17 cellular contexts compared by ENCODE assay signal in genomic region chr3:171953300-171954022, GRCh38.
DNase-seq lines count a peak whose midpoint lies in the region; ATAC-seq and TF ChIP-seq lines count a peak whose summit lies in the region.
"Had no signal": no experiment of that assay in that cellular context is flagged by ENCODE, and none has a peak within 500 bp of the region (broad histone marks: within the 10 kb centered on the region; RNA-seq: fewer than 3 reads in every experiment).

No MANE protein-coding gene starts in this region.

- no peak; the same call in 1 of the 2 replicates for ATAC-seq in HCT116
- peak; percentile 48 for ATAC-seq in sciatic nerve
- ATAC-seq in upper lobe of right lung, result no peak
- ATAC-seq: activated CD4-positive, CD25-positive, alpha-beta regulatory T cell treated with anti-CD3 and anti-CD28 coated beads, Interleukin-2, amount 50 U/mL, for 24 hours had no signal

- H3K27me3 Mint-ChIP-seq in activated CD4-positive, alpha-beta memory T cell treated with anti-CD3 and anti-CD28 coated beads for 36 hours, result peaks cover 8% of the 10 kb centered on the region

- RAD21 ChIA-PET in HCT116 (lab: Charles Lee; ENCODE audit: low non-redundant PET in 1 of 2, low total read pairs in 2 of 2, uncharacterized antibody in 2 of 2, unreplicated experiment in 2 of 2), result interaction anchor here in 1 of 2 experiments (0.6 kb wide), 1 partner anchor 387 kb away, joined by 3 read pairs; no protein-coding TSS in a partner anchor

- CTCF ChIA-PET in HCT116 (lab: Charles Lee), result no interaction called here
- CTCF ChIA-PET in activated CD4-positive, alpha-beta memory T cell treated with anti-CD3 and anti-CD28 coated beads for 36 hours (lab: Charles Lee), result no interaction called here

- H3K9me3 ChIP-seq in HCT116 (ENCODE audit: control insufficient read depth in 1 of 2, insufficient read depth in 1 of 2, low read depth in 1 of 2, low read length in 2 of 2), result no peaks in the 10 kb centered on the region
- no peaks in the 10 kb centered on the region for H3K9me3 ChIP-seq in upper lobe of right lung
- no peaks in the 10 kb centered on the region for H3K9me3 ChIP-seq in effector memory CD4-positive, alpha-beta T cell (ENCODE audit: control insufficient read depth, low read length)

- TF ChIP-seq POLR2A in HCT116 (IDR thresholded peaks at IDR 0.05; ENCODE audit: borderline replicate concordance, extremely low read depth, insufficient read depth, insufficient read length), result no peak

- TF ChIP-seq CTCF in HCT116 (IDR thresholded peaks at IDR 0.05 in 2 of 3, conservative IDR thresholded peaks at IDR 0.05 in 1 of 3; ENCODE audit: borderline replicate concordance in 1 of 3, insufficient read depth in 1 of 3, low read depth in 2 of 3, low read length in 2 of 3), result no peak
- no peak for TF ChIP-seq CTCF in upper lobe of right lung (IDR thresholded peaks at IDR 0.05)

- H3K27me3 ChIP-seq in HCT116 (ENCODE audit: insufficient read depth, low read length) (no peaks in the 10 kb centered on the region), upper lobe of right lung (no peaks in the 10 kb centered on the region)
- no peaks in the 10 kb centered on the region for H3K27me3 ChIP-seq in effector memory CD4-positive, alpha-beta T cell (replicated peaks; ENCODE audit: control insufficient read depth, insufficient read depth, low read length, poor library complexity, severe bottlenecking)
- H3K27me3 ChIP-seq: brain microvascular endothelial cell had no signal

- H3K79me2 ChIP-seq in HCT116 (ENCODE audit: insufficient read depth, low read length), result no peaks in the 10 kb centered on the region

- H3K36me3 ChIP-seq in HCT116 (ENCODE audit: control insufficient read depth in 1 of 2, insufficient read depth in 2 of 2, low read length in 2 of 2) (no peaks in the 10 kb centered on the region), upper lobe of right lung (no peaks in the 10 kb centered on the region)
- no peaks in the 10 kb centered on the region for H3K36me3 ChIP-seq in effector memory CD4-positive, alpha-beta T cell (ENCODE audit: control insufficient read depth, insufficient read depth, low read length)
- H3K36me3 ChIP-seq: brain microvascular endothelial cell had no signal

- H3K27ac ChIP-seq in HCT116 (ENCODE audit: low read depth, low read length) (no peak overlapping the region), upper lobe of right lung (no peak overlapping the region)
- no peak overlapping the region for H3K27ac ChIP-seq in effector memory CD4-positive, alpha-beta T cell (ENCODE audit: insufficient read depth, low read length, poor library complexity, severe bottlenecking)
- H3K27ac ChIP-seq: brain microvascular endothelial cell had no signal

- in situ Hi-C loops in SK-MEL-5 (cut with HindIII; ENCODE audit: low pct_unique_long_range_greater_than_20kb, low sequenced_read_pairs), result no loop called here

- H3K4me1 Mint-ChIP-seq in activated CD4-positive, alpha-beta memory T cell treated with anti-CD3 and anti-CD28 coated beads for 36 hours (ENCODE audit: low read depth), result no peaks in the 10 kb centered on the region
- H3K4me1 Mint-ChIP-seq: immature natural killer cell had no signal

- POLR2A ChIA-PET in HCT116 (lab: Charles Lee), result no interaction called here
- POLR2A ChIA-PET in activated CD4-positive, alpha-beta memory T cell treated with anti-CD3 and anti-CD28 coated beads for 36 hours (lab: Charles Lee), result no interaction called here

- H3K9ac ChIP-seq in HCT116 (ENCODE audit: low read length), result no peak overlapping the region

- H3K27ac Mint-ChIP-seq in activated CD4-positive, alpha-beta memory T cell treated with anti-CD3 and anti-CD28 coated beads for 36 hours, result no peak overlapping the region
- H3K27ac Mint-ChIP-seq: immature natural killer cell had no signal

- intact Hi-C loops in HCT116 (cut with micrococcal nuclease), result no loop called here
- intact Hi-C loops in sciatic nerve (cut with DNase I), result no loop called here
- intact Hi-C loops in upper lobe of right lung (cut with DNase I), result no loop called here
- intact Hi-C loops in activated CD4-positive, alpha-beta memory T cell treated with anti-CD3 and anti-CD28 coated beads for 36 hours (cut with micrococcal nuclease), result no loop called here

- BruUV-seq in HCT116 (replicated peaks; lab: Mats Ljungman, UMichigan), result no TSS peak

- H3K36me3 Mint-ChIP-seq in activated CD4-positive, alpha-beta memory T cell treated with anti-CD3 and anti-CD28 coated beads for 36 hours, result no peaks in the 10 kb centered on the region

- H4K20me1 ChIP-seq in HCT116 (ENCODE audit: insufficient read depth), result no peaks in the 10 kb centered on the region

- H2AFZ ChIP-seq in HCT116 (ENCODE audit: low read depth, low read length, poor library complexity, severe bottlenecking), result peak overlapping the region; percentile 6

- H3K4me3 ChIP-seq in HCT116 (replicated peaks in 1 of 2; ENCODE audit: low read depth in 1 of 2, low read length in 2 of 2) (no peak overlapping the region), upper lobe of right lung (no peak overlapping the region)
- no peak overlapping the region for H3K4me3 ChIP-seq in effector memory CD4-positive, alpha-beta T cell (ENCODE audit: insufficient read depth, low read depth, low read length, poor library complexity, severe bottlenecking)

- H3K4me1 ChIP-seq in HCT116 (ENCODE audit: control insufficient read depth in 1 of 2, insufficient read depth in 2 of 2, low read length in 2 of 2) (peaks cover 7 to 14% of the 10 kb centered on the region in 2 experiments), upper lobe of right lung (no peaks in the 10 kb centered on the region)
- no peaks in the 10 kb centered on the region for H3K4me1 ChIP-seq in effector memory CD4-positive, alpha-beta T cell (ENCODE audit: control insufficient read depth, insufficient read depth, low read length, poor library complexity, severe bottlenecking)

- no peaks in the 10 kb centered on the region for H3K9me3 Mint-ChIP-seq in activated CD4-positive, alpha-beta memory T cell treated with anti-CD3 and anti-CD28 coated beads for 36 hours

- no peak overlapping the region for H3K4me2 ChIP-seq in HCT116 (ENCODE audit: low read length)

- no peak overlapping the region for H3K4me3 Mint-ChIP-seq in activated CD4-positive, alpha-beta memory T cell treated with anti-CD3 and anti-CD28 coated beads for 36 hours
- H3K4me3 Mint-ChIP-seq: immature natural killer cell had no signal

- no peaks in the 10 kb centered on the region for H3K9me2 ChIP-seq in HCT116 (ENCODE audit: insufficient read depth)

- no peak for TF ChIP-seq RAD21 in HCT116 (IDR thresholded peaks at IDR 0.05; ENCODE audit: low read depth)

- DNase-seq in HCT116 (ENCODE audit: low read depth, low spot score) (no peak), SK-MEL-5 (ENCODE audit: low read depth, low spot score) (peak; percentile 70), foreskin melanocyte (peak; percentile 34), sciatic nerve (ENCODE audit: low spot score) (no peak), upper lobe of right lung (no peak)
- no peak for DNase-seq in effector memory CD4-positive, alpha-beta T cell
- DNase-seq in activated CD4-positive, alpha-beta memory T cell treated with anti-CD3 and anti-CD28 coated beads for 36 hours, result no peak
- DNase-seq: activated naive CD4-positive, alpha-beta T cell treated with anti-CD3 and anti-CD28 coated beads, Interleukin-2, amount 50 U/mL, for 16 hours; brain microvascular endothelial cell; C1 segment of cervical spinal cord; DND-41; effector CD8-positive, alpha-beta T cell; immature natural killer cell; NCI-H2029 treated with DMSO at 0.1 percent for 48 hours; NCI-H524 treated with DMSO at 0.1 percent for 48 hours; T-helper 2 cell had no signal

TF ChIP-seq in HCT116, 20 proteins besides CTCF, POLR2A, EP300 and RAD21:
- no peak for TF ChIP-seq YY1 (IDR thresholded peaks at IDR 0.05; ENCODE audit: extremely low read depth, insufficient replicate concordance, low read depth, low read length)
- no peak for TF ChIP-seq TCF7L2 (IDR thresholded peaks at IDR 0.05; ENCODE audit: borderline replicate concordance, extremely low read depth, insufficient read depth, insufficient read length)
- TF ChIP-seq ZNF274 (IDR thresholded peaks at IDR 0.05; ENCODE audit: low read depth, low read length), result no peak
- TF ChIP-seq JUND (IDR thresholded peaks at IDR 0.05), result no peak
- TF ChIP-seq ELF1 (IDR thresholded peaks at IDR 0.05; ENCODE audit: borderline replicate concordance, low read depth), result no peak
- TF ChIP-seq POLR2AphosphoS5 (IDR thresholded peaks at IDR 0.05; ENCODE audit: low read depth, low read length), result no peak
- no peak for TF ChIP-seq ATF3 (IDR thresholded peaks at IDR 0.05)
- TF ChIP-seq REST (IDR thresholded peaks at IDR 0.05; ENCODE audit: low read depth), result no peak
- no peak for TF ChIP-seq EZH2phosphoT487 (IDR thresholded peaks at IDR 0.05; ENCODE audit: borderline replicate concordance)
- TF ChIP-seq CEBPB (IDR thresholded peaks at IDR 0.05; ENCODE audit: low read depth), result no peak
- no peak for TF ChIP-seq SIN3A (IDR thresholded peaks at IDR 0.05; ENCODE audit: low read depth)
- no peak for TF ChIP-seq SRF (IDR thresholded peaks at IDR 0.05; ENCODE audit: low read depth)
TF ChIP-seq in HCT116: peak in this region for 0.

Comparison
In these comparisons a context has a peak if more than half of its experiments do, and no peak if none do; other contexts are left out.
1. DNase-seq: peak in SK-MEL-5 (single experiment) and foreskin melanocyte (single experiment); none in HCT116 (single experiment), sciatic nerve (single experiment), upper lobe of right lung (single experiment), effector memory CD4-positive, alpha-beta T cell (0 of 3) and activated CD4-positive, alpha-beta memory T cell treated with anti-CD3 and anti-CD28 coated beads for 36 hours (single experiment).